8 cellular contexts compared by ENCODE assay signal in the genomic region with DNA sequence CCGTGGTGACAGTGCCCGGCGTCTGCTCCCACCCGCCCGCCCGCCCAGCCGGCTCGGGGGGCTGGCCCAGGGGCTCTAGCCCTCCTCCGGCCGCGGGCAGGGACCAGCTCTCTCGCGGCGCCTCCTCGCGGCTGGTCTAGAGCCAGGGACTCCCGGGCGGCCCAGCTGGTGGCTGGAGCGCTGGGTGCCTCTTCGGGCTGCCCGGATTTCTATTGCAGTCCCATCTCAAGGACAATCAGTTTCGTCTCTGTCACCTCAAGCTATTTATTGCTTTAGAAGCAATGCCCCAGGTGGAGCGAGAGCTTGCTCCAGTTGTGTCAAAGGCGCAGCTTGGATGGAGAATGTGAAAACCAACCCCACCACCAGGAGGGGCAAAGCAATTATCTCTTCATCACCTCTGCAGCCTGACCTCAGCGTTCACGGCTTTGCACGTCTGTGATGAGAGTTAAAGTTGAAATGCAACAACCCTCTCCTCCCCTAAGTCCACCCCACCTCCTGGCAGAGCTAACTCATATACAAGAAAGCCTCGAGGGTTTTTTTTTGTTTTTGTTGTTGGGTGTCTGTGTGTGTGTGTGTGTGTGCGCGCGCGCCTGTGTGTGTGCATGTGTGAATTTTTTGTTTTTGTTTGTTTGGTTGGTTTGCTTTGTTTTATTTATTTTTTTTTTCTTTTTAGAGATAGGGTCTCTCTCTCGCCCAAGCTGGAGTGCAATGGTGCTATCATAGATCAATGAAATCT. TPM values are rescaled to one million over a fixed set of nuclear protein-coding genes. Genes with fewer than 3 reads are reported as not detected.
A peak's percentile ranks its signal among the peaks of the same experiment; 100 is the strongest.
DNase-seq lines count a peak whose midpoint lies in the region; ATAC-seq and TF ChIP-seq lines count a peak whose summit lies in the region.

A gene (minus strand): TSS at position 24 of the 736 bp plus-strand sequence. CDS start 151 bp downstream, outside the sequence.

- intact Hi-C loops in psoas muscle (cut with DNase I), result loop anchor here in 1 of 2 donors (5.0 to 10.0 kb wide), 2 partner anchors 102 to 135 kb away; no protein-coding TSS in a partner anchor

- DNase-seq in GM10266 (ENCODE audit: extremely low spot score) (peak; percentile 53), NCI-H526 treated with DMSO at 0.1 percent for 48 hours (lab: John Stamatoyannopoulos, UW) (peak; percentile 36), foreskin fibroblast (peak in 1 of 2 donors; percentile 44), psoas muscle (peak in 1 of 2 donors; percentile 55), globus pallidus (ENCODE audit: low spot score) (no peak), epidermal melanocyte (ENCODE audit: insufficient read length, low spot score) (no peak), HPDE6-E6E7 (ENCODE audit: extremely low spot score) (no peak)

- H3K27me3 ChIP-seq in psoas muscle (ENCODE audit: insufficient read depth in 3 of 3, low read length in 2 of 3), result peaks cover 0 to 33% (median 0%) of the 10 kb centered on the region in 3 donors

- 14 to 19% (median 16%) methylated on average over 25 to 33 of the region's 33 CpGs for WGBS in psoas muscle, 3 donors

- no peaks in the 10 kb centered on the region for H3K9me3 ChIP-seq in psoas muscle

- H3K4me3 ChIP-seq in foreskin fibroblast (ENCODE audit: low read depth in 1 of 2, low read length in 2 of 2) (peak within 1 kb of the TSS; percentile 44 to 52), psoas muscle (peak within 1 kb of the TSS; percentile 62)

- ATAC-seq in psoas muscle, result peak in 2 of 4 donors; percentile 67 to 74
- no peak for ATAC-seq in HG03095 (IDR thresholded peaks at IDR 0.05; ENCODE audit: unreplicated experiment)

- TF ChIP-seq CTCF in GM10266 (IDR thresholded peaks at IDR 0.05; ENCODE audit: control insufficient read depth, insufficient read depth, low read depth, missing control alignments), result no peak
- peak; percentile 68 for TF ChIP-seq CTCF in foreskin fibroblast (IDR thresholded peaks at IDR 0.05; ENCODE audit: low read depth, low read length)
- peak; percentile 23 for TF ChIP-seq CTCF in psoas muscle (IDR thresholded peaks at IDR 0.05)

- H3K27ac ChIP-seq in psoas muscle, result no peak within 1 kb of the TSS

- H3K36me3 ChIP-seq in psoas muscle (ENCODE audit: insufficient read depth in 1 of 2, low read depth in 1 of 2), result no peaks in the 10 kb centered on the region

- no peaks in the 10 kb centered on the region for H3K4me1 ChIP-seq in psoas muscle

RNA-seq across cellular contexts. Expression of the gene that starts here (rescaled TPM):
- 1 to 10 TPM in 3 of 4 donors, under 1 TPM in 1; 0.47 to 2.0 (median 1.4) TPM for total RNA-seq in psoas muscle
- 1 to 10 TPM; 1.0 to 5.0 (median 1.3) TPM for polyA plus RNA-seq in psoas muscle

Comparison
In these comparisons a context has a peak if more than half of its experiments do, and no peak if none do; other contexts are left out.
1. DNase-seq: peak in GM10266 (single experiment) and NCI-H526 treated with DMSO at 0.1 percent for 48 hours (single experiment); none in globus pallidus (single experiment), epidermal melanocyte (single experiment) and HPDE6-E6E7 (single experiment).